9 cellular contexts compared by ENCODE assay signal in the genomic region with DNA sequence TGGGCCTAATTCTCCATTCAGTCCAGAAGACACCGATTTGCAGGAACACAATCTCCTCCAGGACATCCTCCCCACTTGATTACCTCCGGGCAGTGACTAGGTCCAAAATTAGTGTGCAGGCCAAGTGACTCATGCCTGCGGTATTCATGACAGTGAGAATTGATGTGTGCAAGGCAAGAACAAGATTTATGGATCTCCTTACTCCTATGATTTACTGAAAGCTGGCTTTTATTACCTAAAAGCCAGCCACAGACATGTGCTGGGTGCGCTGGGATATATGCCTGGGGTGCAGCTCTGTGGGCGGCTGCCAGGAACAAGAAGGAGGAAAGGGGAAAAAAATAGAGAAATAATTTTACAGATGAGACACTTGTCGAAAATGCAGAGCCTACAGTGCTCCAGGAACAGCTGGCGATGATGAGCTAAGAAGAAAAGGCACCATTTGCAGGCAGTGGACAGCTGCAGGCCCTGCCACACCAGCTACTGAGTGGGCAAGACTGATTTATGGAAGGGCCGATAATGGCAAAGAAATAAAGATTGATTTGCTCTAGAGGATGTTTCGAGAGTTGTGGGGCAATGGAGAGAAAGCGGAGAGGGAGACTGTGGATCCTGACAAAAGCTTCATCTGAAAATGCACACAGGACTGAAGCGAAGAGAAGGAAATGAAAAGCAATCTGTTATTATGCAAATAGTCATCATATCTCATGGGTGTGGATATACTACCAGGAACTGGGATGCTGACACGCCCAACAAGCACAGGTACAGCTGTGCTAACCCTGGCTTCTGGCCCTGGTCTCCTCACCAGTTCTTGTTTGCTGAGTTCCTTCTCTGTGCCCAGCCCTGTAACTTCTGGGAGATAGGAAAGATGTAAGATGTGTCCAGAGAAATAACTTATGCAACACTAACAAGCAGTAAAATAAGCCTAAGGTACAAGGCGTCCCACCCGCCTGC.
DNase-seq lines count a peak whose midpoint lies in the region; ATAC-seq and TF ChIP-seq lines count a peak whose summit lies in the region.
"Had no signal": no experiment of that assay in that cellular context is flagged by ENCODE, and none has a peak within 500 bp of the region (broad histone marks: within the 10 kb centered on the region; RNA-seq: fewer than 3 reads in every experiment).

No MANE protein-coding gene starts in this region.

- H3K4me1 Mint-ChIP-seq in endothelial cell (ENCODE audit: unreplicated experiment) = no peaks in the 10 kb centered on the region

- H3K4me3 ChIP-seq in A673 (ENCODE audit: low read depth, low read length, poor library complexity, severe bottlenecking) = no peak overlapping the region
- H3K4me3 ChIP-seq in IMR-90 (ENCODE audit: insufficient read depth, low read depth, low read length) = no peak overlapping the region
- H3K4me3 ChIP-seq in body of pancreas = no peak overlapping the region

- POLR2A ChIA-PET in A673 (lab: Charles Lee; ENCODE audit: low non-redundant PET) (no interaction called here), IMR-90 (lab: Charles Lee; ENCODE audit: unreplicated experiment) (no interaction called here)

- BruUV-seq in A673 (replicated peaks; lab: Mats Ljungman, UMichigan) = no TSS peak
- BruUV-seq in IMR-90 (replicated peaks; lab: Mats Ljungman, UMichigan) = no TSS peak

- H3K27ac ChIP-seq in A673 (ENCODE audit: low read depth, low read length, poor library complexity, severe bottlenecking) (no peak overlapping the region), IMR-90 (ENCODE audit: insufficient read depth, low read length) (no peak overlapping the region), body of pancreas (no peak overlapping the region)

- peak; percentile 49; the same call in 1 of the 2 replicates for ATAC-seq in IMR-90 (ENCODE audit: low read depth)
- ATAC-seq in body of pancreas = peak; percentile 42
- peak; percentile 99 for ATAC-seq in left colon
- no peak for ATAC-seq in HG03354 (IDR thresholded peaks at IDR 0.05; ENCODE audit: poor library complexity, severe bottlenecking, unreplicated experiment)

- dilution Hi-C loops in IMR-90 (cut with HindIII; ENCODE audit: low sequenced_read_pairs, unreplicated experiment) = no loop called here

- H3K27me3 ChIP-seq in A673 (replicated peaks; ENCODE audit: insufficient read depth, low read depth, low read length, poor library complexity) = no peaks in the 10 kb centered on the region
- H3K27me3 ChIP-seq in IMR-90 (ENCODE audit: control insufficient read depth, insufficient read depth, low read length) = peaks cover 7% of the 10 kb centered on the region
- H3K27me3 ChIP-seq in body of pancreas = no peaks in the 10 kb centered on the region

- no peak overlapping the region for H2BK20ac ChIP-seq in IMR-90 (ENCODE audit: low read depth, low read length)

- TF ChIP-seq POLR2A in IMR-90 (IDR thresholded peaks at IDR 0.05; ENCODE audit: low read depth, low read length) (no peak), body of pancreas (IDR thresholded peaks at IDR 0.05) (no peak)

- no peak overlapping the region for H2AK9ac ChIP-seq in IMR-90 (replicated peaks; ENCODE audit: low read depth, low read length, poor library complexity)

- H3K27ac Mint-ChIP-seq in endothelial cell (ENCODE audit: unreplicated experiment) = no peak overlapping the region
- H3K27ac Mint-ChIP-seq: activated T-helper 1 cell treated with anti-CD3 and anti-CD28 coated beads, Interleukin-12 subunit alpha, Interleukin-12 subunit beta, Interleukin-2, Interleukin-4 antibody, amounts not matched to agents 30 ng/mL and 10 ng/mL and 1 ng/mL, durations not matched to agents 14 hours and 24 hours and 36 hours had no signal

- no peak overlapping the region for H4K8ac ChIP-seq in IMR-90 (ENCODE audit: low read depth in 2 of 2, low read length in 2 of 2)

- H3K4me1 ChIP-seq in A673 (ENCODE audit: insufficient read depth, low read length, poor library complexity, severe bottlenecking) (peaks cover 7% of the 10 kb centered on the region), IMR-90 (ENCODE audit: control insufficient read depth, insufficient read depth, low read length) (no peaks in the 10 kb centered on the region; the same call in 1 of the 2 replicates), body of pancreas (no peaks in the 10 kb centered on the region)

- H3K36me3 ChIP-seq in A673 (ENCODE audit: insufficient read depth, low read length, poor library complexity, severe bottlenecking) (no peaks in the 10 kb centered on the region), IMR-90 (ENCODE audit: control insufficient read depth, insufficient read depth, low read length) (no peaks in the 10 kb centered on the region), body of pancreas (replicated peaks in 1 of 2; ENCODE audit: insufficient read depth in 1 of 2, low read depth in 2 of 2) (no peaks in the 10 kb centered on the region)

- no peaks in the 10 kb centered on the region for H3K9me3 Mint-ChIP-seq in endothelial cell (ENCODE audit: unreplicated experiment)
- H3K9me3 Mint-ChIP-seq: activated T-helper 1 cell treated with anti-CD3 and anti-CD28 coated beads, Interleukin-12 subunit alpha, Interleukin-12 subunit beta, Interleukin-2, Interleukin-4 antibody, amounts not matched to agents 30 ng/mL and 10 ng/mL and 1 ng/mL, durations not matched to agents 14 hours and 24 hours and 36 hours had no signal

- 48% methylated on average over 4 of the region's 14 CpGs; no CpG with 5 or more reads in 1 of the 2 experiments for WGBS in IMR-90 (ENCODE audit: extremely low coverage in 2 of 2, insufficient read length in 1 of 2), 2 experiments
- 66 to 74% methylated on average over 14 of the region's 14 CpGs for WGBS in body of pancreas, 2 donors

- no peak overlapping the region for H3K18ac ChIP-seq in IMR-90 (ENCODE audit: low read depth, low read length)

- no peak for TF ChIP-seq RAD21 in IMR-90 (IDR thresholded peaks at IDR 0.05; ENCODE audit: low read length)

- H3K79me1 ChIP-seq in IMR-90 (ENCODE audit: low read depth in 1 of 2, low read length in 2 of 2) = no peaks in the 10 kb centered on the region

- H3K56ac ChIP-seq in IMR-90 (ENCODE audit: extremely low read depth, insufficient read depth, low read length) = no peak overlapping the region

- H3K4me2 ChIP-seq in IMR-90 (ENCODE audit: low read depth, low read length) = no peak overlapping the region

- H4K5ac ChIP-seq in IMR-90 (ENCODE audit: low read depth, low read length) = no peak overlapping the region

- in situ Hi-C loops in IMR-90 (cut with MboI; ENCODE audit: low sequenced_read_pairs) = no loop called here

- no peak overlapping the region for H2BK120ac ChIP-seq in IMR-90 (ENCODE audit: low read depth, low read length)

- peak; percentile 68 for DNase-seq in A673 (ENCODE audit: low spot score)
- DNase-seq in IMR-90 = peak; percentile 43
- DNase-seq in body of pancreas = no peak
- DNase-seq in left colon = peak; percentile 43 to 65
- DNase-seq in GF-D8 (lab: John Stamatoyannopoulos, UW) = no peak
- no peak for DNase-seq in endothelial cell (ENCODE audit: low spot score)
- no peak for DNase-seq in NCI-H526 treated with DMSO at 0.1 percent for 48 hours (lab: John Stamatoyannopoulos, UW)

- no peak overlapping the region for H2AFZ ChIP-seq in IMR-90 (replicated peaks; ENCODE audit: low read length, poor library complexity)

- peaks cover 1% of the 10 kb centered on the region for H3K27me3 Mint-ChIP-seq in endothelial cell (ENCODE audit: unreplicated experiment)

- TF ChIP-seq CTCF in A673 (conservative IDR thresholded peaks at IDR 0.05; ENCODE audit: low read depth, low read length) = no peak
- TF ChIP-seq CTCF in IMR-90 (conservative IDR thresholded peaks at IDR 0.05; ENCODE audit: low read depth, low read length) = no peak
- no peak for TF ChIP-seq CTCF in body of pancreas (IDR thresholded peaks at IDR 0.05)
- no peak for TF ChIP-seq CTCF in endothelial cell (IDR thresholded peaks at IDR 0.05; ENCODE audit: unreplicated experiment)

- intact Hi-C loops in A673 (cut with micrococcal nuclease; ENCODE audit: unreplicated experiment) (no loop called here), IMR-90 (cut with micrococcal nuclease) (no loop called here), body of pancreas (cut with DNase I) (no loop called here), left colon (cut with DNase I, micrococcal nuclease) (no loop called here)

- H3K9me3 ChIP-seq in A673 (ENCODE audit: low read depth, low read length, poor library complexity, severe bottlenecking) (no peaks in the 10 kb centered on the region), IMR-90 (ENCODE audit: control insufficient read depth, insufficient read depth, low read length) (no peaks in the 10 kb centered on the region), body of pancreas (no peaks in the 10 kb centered on the region)

- no peak overlapping the region for H2BK15ac ChIP-seq in IMR-90 (ENCODE audit: low read depth, low read length)

- no peak overlapping the region for H2AK5ac ChIP-seq in IMR-90 (ENCODE audit: low read depth, low read length)

- no peak overlapping the region for H3K4ac ChIP-seq in IMR-90 (ENCODE audit: low read depth, low read length)

- H4K20me1 ChIP-seq in IMR-90 (ENCODE audit: insufficient read depth, low read length) = no peaks in the 10 kb centered on the region

- peaks cover 3% of the 10 kb centered on the region; the same call in 1 of the 2 replicates for H3K9me1 ChIP-seq in IMR-90 (ENCODE audit: insufficient read depth, low read length)

- CTCF ChIA-PET in A673 (lab: Charles Lee) (no interaction called here), IMR-90 (lab: Yijun Ruan, JAX) (interaction anchor here (0.7 kb wide), 1 partner anchor 235 kb away, joined by 3 read pairs; no protein-coding TSS in a partner anchor)

- no peak overlapping the region for H2BK5ac ChIP-seq in IMR-90 (ENCODE audit: low read depth, low read length, poor library complexity, severe bottlenecking)

- H3K9ac ChIP-seq in IMR-90 (ENCODE audit: low read depth, low read length) = no peak overlapping the region

- H3K23ac ChIP-seq in IMR-90 (ENCODE audit: low read depth, low read length) = no peak overlapping the region

- no peak overlapping the region for H4K91ac ChIP-seq in IMR-90 (ENCODE audit: insufficient read depth, low read depth, low read length)

- no peak overlapping the region for H3K4me3 Mint-ChIP-seq in endothelial cell (ENCODE audit: unreplicated experiment)
- H3K4me3 Mint-ChIP-seq: activated T-helper 1 cell treated with anti-CD3 and anti-CD28 coated beads, Interleukin-12 subunit alpha, Interleukin-12 subunit beta, Interleukin-2, Interleukin-4 antibody, amounts not matched to agents 30 ng/mL and 10 ng/mL and 1 ng/mL, durations not matched to agents 14 hours and 24 hours and 36 hours had no signal

- H3K14ac ChIP-seq in IMR-90 (replicated peaks; ENCODE audit: low read depth, low read length) = no peak overlapping the region

- no peaks in the 10 kb centered on the region for H3K36me3 Mint-ChIP-seq in endothelial cell (ENCODE audit: low read depth, unreplicated experiment)

Comparison
In these comparisons a context has a peak if more than half of its experiments do, and no peak if none do; other contexts are left out.
1. DNase-seq: peak in A673 (single experiment), IMR-90 (single experiment) and left colon (2 of 2); none in body of pancreas (0 of 4), GF-D8 (single experiment), endothelial cell (single experiment) and NCI-H526 treated with DMSO at 0.1 percent for 48 hours (single experiment).